Comparison of ENCODE assay signal across 29 cellular contexts in the genomic region with DNA sequence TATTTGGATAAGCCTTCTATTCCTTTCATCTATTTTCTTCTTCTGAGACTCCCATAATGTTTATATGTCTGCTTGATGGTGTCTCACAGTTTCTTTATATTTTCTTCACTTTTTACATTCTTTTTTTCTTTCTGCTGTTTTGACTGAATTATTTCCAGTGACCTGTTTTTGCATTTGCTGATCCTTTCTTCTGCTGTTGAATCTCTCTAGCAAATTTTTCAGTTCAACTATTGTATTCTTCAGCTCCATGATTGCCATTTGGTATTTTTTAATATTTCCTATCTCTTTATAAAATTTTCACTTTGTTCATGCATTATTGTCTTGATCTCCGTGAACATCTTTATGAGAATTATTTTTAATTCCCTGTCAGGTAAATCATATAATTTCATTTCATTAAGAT.
"Had no signal": no experiment of that assay in that cellular context is flagged by ENCODE, and none has a peak within 500 bp of the region (broad histone marks: within the 10 kb centered on the region; RNA-seq: fewer than 3 reads in every experiment).

No MANE protein-coding gene starts in this region.

- H3K4me1 ChIP-seq: stomach, suprapubic skin, testis, thyroid gland, tibial artery, tibial nerve, transverse colon, upper lobe of left lung, upper lobe of right lung, uterus, vagina had no signal

- H3K36me3 ChIP-seq: stomach, suprapubic skin, thoracic aorta, thyroid gland, tibial artery, tibial nerve, transverse colon, upper lobe of left lung, upper lobe of right lung, uterus, vagina had no signal

- H3K4me3 ChIP-seq: stomach, suprapubic skin, testis, thoracic aorta, thyroid gland, tibial artery, tibial nerve, transverse colon, upper lobe of left lung, upper lobe of right lung, uterus, vagina had no signal

- H3K9me3 ChIP-seq: testis, thyroid gland, upper lobe of right lung, vagina had no signal

- H3K27me3 ChIP-seq: stomach, suprapubic skin, testis, thyroid gland, tibial artery, tibial nerve, transverse colon, upper lobe of left lung, upper lobe of right lung, uterus, vagina had no signal

- H3K27me3 Mint-ChIP-seq: type B pancreatic cell had no signal

- H3K27ac ChIP-seq: stomach, suprapubic skin, testis, thoracic aorta, thyroid gland, tibial artery, tibial nerve, transverse colon, upper lobe of left lung, upper lobe of right lung, uterus, vagina had no signal

- ATAC-seq: stimulated activated effector memory CD8-positive, alpha-beta T cell treated with anti-CD3 and anti-CD28 coated beads, Interleukin-12 subunit alpha, Interleukin-12 subunit beta, amount 100 ng/mL, for 72 hours; stimulated activated memory B cell treated with anti-CD40 and anti-IgM and Interleukin-4, amounts not matched to agents 10 μg/mL and 1 μg/mL and 100 μg/mL, for 72 hours; stimulated activated naive B cell treated with anti-CD40 and anti-IgM and Interleukin-4, amounts not matched to agents 10 μg/mL and 1 μg/mL and 100 μg/mL, for 72 hours; stimulated activated naive CD8-positive, alpha-beta T cell treated with anti-CD3 and anti-CD28 coated beads, Interleukin-15, amount 100 ng/mL, for 72 hours; stimulated activated naive CD8-positive, alpha-beta T cell treated with anti-CD3 and anti-CD28 coated beads, Interleukin-15, Interleukin-2, amounts not matched to agents 100 U/mL and 50 U/mL, for 24 hours; upper lobe of right lung had no signal

- H3K27ac Mint-ChIP-seq: stimulated activated effector memory CD8-positive, alpha-beta T cell treated with anti-CD3 and anti-CD28 coated beads, Interleukin-12 subunit alpha, Interleukin-12 subunit beta, amount 100 ng/mL, for 72 hours; stimulated activated memory B cell treated with anti-CD40 and anti-IgM and Interleukin-4, amounts not matched to agents 10 μg/mL and 1 μg/mL and 100 μg/mL, for 72 hours; stimulated activated naive B cell treated with anti-CD40 and anti-IgM and Interleukin-4, amounts not matched to agents 10 μg/mL and 1 μg/mL and 100 μg/mL, for 72 hours; stimulated activated naive CD8-positive, alpha-beta T cell treated with anti-CD3 and anti-CD28 coated beads, Interleukin-15, amount 100 ng/mL, for 72 hours; stimulated activated naive CD8-positive, alpha-beta T cell treated with anti-CD3 and anti-CD28 coated beads, Interleukin-15, Interleukin-2, amounts not matched to agents 100 ng/mL and 50 ng/mL, for 24 hours; type B pancreatic cell had no signal

- H3K4me1 Mint-ChIP-seq: stimulated activated effector memory CD8-positive, alpha-beta T cell treated with anti-CD3 and anti-CD28 coated beads, Interleukin-12 subunit alpha, Interleukin-12 subunit beta, amount 100 ng/mL, for 72 hours; stimulated activated memory B cell treated with anti-CD40 and anti-IgM and Interleukin-4, amounts not matched to agents 10 μg/mL and 1 μg/mL and 100 μg/mL, for 72 hours; stimulated activated naive B cell treated with anti-CD40 and anti-IgM and Interleukin-4, amounts not matched to agents 10 μg/mL and 1 μg/mL and 100 μg/mL, for 72 hours; stimulated activated naive CD8-positive, alpha-beta T cell treated with anti-CD3 and anti-CD28 coated beads, Interleukin-15, amount 100 ng/mL, for 72 hours had no signal

- FAIRE-seq: urothelium cell line had no signal

- H3K4me3 Mint-ChIP-seq: stimulated activated effector memory CD8-positive, alpha-beta T cell treated with anti-CD3 and anti-CD28 coated beads, Interleukin-12 subunit alpha, Interleukin-12 subunit beta, amount 100 ng/mL, for 72 hours; stimulated activated memory B cell treated with anti-CD40 and anti-IgM and Interleukin-4, amounts not matched to agents 10 μg/mL and 1 μg/mL and 100 μg/mL, for 72 hours; stimulated activated naive B cell treated with anti-CD40 and anti-IgM and Interleukin-4, amounts not matched to agents 10 μg/mL and 1 μg/mL and 100 μg/mL, for 72 hours; stimulated activated naive CD8-positive, alpha-beta T cell treated with anti-CD3 and anti-CD28 coated beads, Interleukin-15, amount 100 ng/mL, for 72 hours; stimulated activated naive CD8-positive, alpha-beta T cell treated with anti-CD3 and anti-CD28 coated beads, Interleukin-15, Interleukin-2, amounts not matched to agents 100 ng/mL and 50 ng/mL, for 24 hours; type B pancreatic cell had no signal

- DNase-seq: stimulated activated CD4-positive, alpha-beta T cell treated with anti-CD3 and anti-CD28 coated beads, Interleukin-2, amount 100 ng/mL, for 48 hours; stimulated activated CD4-positive, alpha-beta T cell treated with anti-CD3 and anti-CD28 coated beads, Interleukin-4, amount 100 ng/mL, for 1 hour; stimulated activated CD4-positive, alpha-beta T cell treated with anti-CD3 and anti-CD28 coated beads, Interleukin-4, amount 100 ng/mL, for 24 hours; stimulated activated CD4-positive, alpha-beta T cell treated with anti-CD3 and anti-CD28 coated beads, Interleukin-4, amount 100 ng/mL, for 4 hours; stimulated activated CD8-positive, alpha-beta memory T cell treated with anti-CD3 and anti-CD28 coated beads, Interleukin-4, amount 100 ng/mL, for 48 hours; stimulated activated naive B cell treated with anti-CD40 and anti-IgM and Interleukin-4, amounts not matched to agents 10 μg/mL and 1 μg/mL and 100 μg/mL, for 72 hours; stimulated activated naive CD4-positive, alpha-beta T cell; stimulated activated naive CD4-positive, alpha-beta T cell treated with Interleukin-2 at 50 U/mL for 16 hours; stimulated activated naive CD8-positive, alpha-beta T cell treated with anti-CD3 and anti-CD28 coated beads, Interleukin-15, amount 100 ng/mL, for 72 hours; stimulated activated naive CD8-positive, alpha-beta T cell treated with anti-CD3 and anti-CD28 coated beads, Interleukin-15, Interleukin-2, amounts not matched to agents 100 U/mL and 50 U/mL, for 24 hours; stomach; substantia nigra; testis; thyroid gland; tibial artery; transverse colon; trophoblast cell; upper lobe of left lung; upper lobe of right lung; uterus had no signal

- H3K36me3 Mint-ChIP-seq: stimulated activated effector memory CD8-positive, alpha-beta T cell treated with anti-CD3 and anti-CD28 coated beads, Interleukin-12 subunit alpha, Interleukin-12 subunit beta, amount 100 ng/mL, for 72 hours; stimulated activated memory B cell treated with anti-CD40 and anti-IgM and Interleukin-4, amounts not matched to agents 10 μg/mL and 1 μg/mL and 100 μg/mL, for 72 hours; type B pancreatic cell had no signal
